In the genomic region with DNA sequence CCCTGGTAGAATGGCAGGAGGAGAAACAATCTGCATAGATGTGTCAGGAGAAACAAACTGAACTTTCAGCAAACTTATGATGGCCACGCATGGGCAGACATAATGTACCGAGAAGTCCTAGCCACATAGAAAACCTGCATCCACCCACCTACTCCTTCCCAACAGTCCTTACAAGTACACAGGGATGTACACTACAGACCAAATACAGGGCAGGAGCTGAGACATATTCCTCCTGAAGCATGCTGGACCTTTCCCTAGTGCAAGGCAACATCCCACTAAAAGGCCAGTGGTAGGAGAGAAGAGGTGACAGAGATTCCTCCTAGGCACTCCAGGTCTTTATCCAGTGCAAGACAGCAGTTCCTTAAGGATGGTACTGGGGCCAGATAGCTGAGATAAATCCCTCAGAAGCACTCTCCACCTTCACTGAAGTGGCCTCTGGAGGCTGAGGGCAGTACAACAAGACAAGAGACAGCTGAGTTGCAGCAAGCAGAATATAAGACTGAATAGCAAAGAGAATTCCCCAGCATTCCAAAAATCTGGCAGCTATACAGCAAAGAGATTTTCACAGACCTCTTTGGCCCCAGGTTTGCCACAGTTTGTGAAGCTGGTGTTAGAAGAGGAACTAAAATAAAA, we compare ENCODE assay signal across 9 cellular contexts. TPM values are rescaled to one million over a fixed set of nuclear protein-coding genes. Genes with fewer than 3 reads are reported as not detected.
DNase-seq lines count a peak whose midpoint lies in the region; TF ChIP-seq lines count a peak whose summit lies in the region.
"Had no signal": no experiment of that assay in that cellular context is flagged by ENCODE, and none has a peak within 500 bp of the region (broad histone marks: within the 10 kb centered on the region; RNA-seq: fewer than 3 reads in every experiment).

No MANE protein-coding gene starts in this region.

- no peak overlapping the region for H3K23ac ChIP-seq in mesendoderm (ENCODE audit: low read length)

- TF ChIP-seq CTCF in GM12865 (IDR thresholded peaks at IDR 0.05; ENCODE audit: insufficient read depth, low read depth, low read length, missing control alignments) (peak; percentile 3), MM.1S (IDR thresholded peaks at IDR 0.05; ENCODE audit: low read length) (peak; percentile 11; the same call in 1 of the 2 replicates)

- no peaks in the 10 kb centered on the region for H3K9me2 ChIP-seq in MM.1S (replicated peaks; ENCODE audit: insufficient read depth, low read length)

- H3K27ac ChIP-seq in MM.1S (ENCODE audit: low read length): no peak overlapping the region
- no peak overlapping the region for H3K27ac ChIP-seq in mesendoderm (ENCODE audit: low read depth, low read length)
- H3K27ac ChIP-seq: thoracic aorta had no signal

- no peak overlapping the region for H4K5ac ChIP-seq in mesendoderm (ENCODE audit: low read length)

- no peak overlapping the region for H2AFZ ChIP-seq in MM.1S (ENCODE audit: low read length)

- no peak overlapping the region for H3K4me3 ChIP-seq in GM12865 (ENCODE audit: low read depth, low read length)
- no peak overlapping the region for H3K4me3 ChIP-seq in MM.1S (ENCODE audit: low read length)
- H3K4me3 ChIP-seq in mesendoderm (ENCODE audit: low read length): no peak overlapping the region
- H3K4me3 ChIP-seq: thoracic aorta had no signal

- no peak overlapping the region for H2AK5ac ChIP-seq in mesendoderm (ENCODE audit: low read length)

- no peak overlapping the region for H4K8ac ChIP-seq in mesendoderm (ENCODE audit: low read depth, low read length)

- no CpG with 5 or more reads among the region's 2 CpGs for WGBS in mesendoderm (ENCODE audit: extremely low coverage, insufficient coverage, low lambda C conversion rate)

- no peak overlapping the region for H2BK5ac ChIP-seq in mesendoderm (ENCODE audit: low read length)

- H3K9me3 ChIP-seq in MM.1S (replicated peaks; ENCODE audit: insufficient read depth, low read length): no peaks in the 10 kb centered on the region

- H3K4me2 ChIP-seq in MM.1S (ENCODE audit: low read depth, low read length) (no peak overlapping the region), mesendoderm (ENCODE audit: low read length) (no peak overlapping the region)

- H3K79me2 ChIP-seq in MM.1S (ENCODE audit: low read length): peaks cover 13% of the 10 kb centered on the region
- H3K79me2 ChIP-seq in mesendoderm (ENCODE audit: control insufficient read depth, insufficient read depth, low read length): peaks cover 2% of the 10 kb centered on the region

- H4K20me1 ChIP-seq in MM.1S (ENCODE audit: insufficient read depth, low read length): no peaks in the 10 kb centered on the region

- no peak overlapping the region for H3K4ac ChIP-seq in mesendoderm (ENCODE audit: low read depth, low read length)

- no peaks in the 10 kb centered on the region for H3F3A ChIP-seq in MM.1S (ENCODE audit: insufficient read depth, low read length)

- no peak overlapping the region for H2BK15ac ChIP-seq in mesendoderm (replicated peaks; ENCODE audit: low read depth)

- H3K18ac ChIP-seq in mesendoderm (ENCODE audit: low read length): no peak overlapping the region

- H3K4me1 ChIP-seq in MM.1S (ENCODE audit: low read length) (no peaks in the 10 kb centered on the region), mesendoderm (ENCODE audit: control insufficient read depth, low read depth, low read length) (peaks cover 3% of the 10 kb centered on the region)

- no peak overlapping the region for H3K9ac ChIP-seq in MM.1S (ENCODE audit: low read length)
- no peak overlapping the region for H3K9ac ChIP-seq in mesendoderm (ENCODE audit: low read length)

- no peaks in the 10 kb centered on the region for H3K36me3 ChIP-seq in MM.1S (replicated peaks; ENCODE audit: insufficient read depth, low read length)
- H3K36me3 ChIP-seq in mesendoderm (ENCODE audit: control insufficient read depth, insufficient read depth, low read length): no peaks in the 10 kb centered on the region

- H3K56ac ChIP-seq in mesendoderm (ENCODE audit: low read length): no peak overlapping the region

- DNase-seq in GM12865 (ENCODE audit: low read depth) (peak; percentile 36), MM.1S (no peak), dedifferentiated amniotic fluid mesenchymal stem cell (ENCODE audit: extremely low spot score) (peak; percentile 29), mesendoderm (peak; percentile 88), NCI-H2171 (lab: John Stamatoyannopoulos, UW) (no peak), GOT3 (lab: John Stamatoyannopoulos, UW) (no peak), LoVo (ENCODE audit: low spot score) (no peak)
- DNase-seq in stimulated activated naive CD4-positive, alpha-beta T cell treated with Interleukin-2 at 50 U/mL for 16 hours (lab: John Stamatoyannopoulos, UW): no peak

- H3K27me3 ChIP-seq in MM.1S (replicated peaks; ENCODE audit: insufficient read depth, low read length) (no peaks in the 10 kb centered on the region), mesendoderm (ENCODE audit: insufficient read depth, low read length, poor library complexity) (no peaks in the 10 kb centered on the region)

- peaks cover 3% of the 10 kb centered on the region for H3K79me1 ChIP-seq in mesendoderm (ENCODE audit: low read length)

- H2BK120ac ChIP-seq in mesendoderm (ENCODE audit: low read depth, low read length): no peak overlapping the region

RNA-seq across cellular contexts. Expression of a gene that starts 18.3 kb away (rescaled TPM):
- 8.9 TPM for polyA plus RNA-seq in mesendoderm (2013, experiment 1 of 2)
- 8.7 TPM for polyA plus RNA-seq in mesendoderm (2013, experiment 2 of 2)

Comparison
In these comparisons a context has a peak if more than half of its experiments do, and no peak if none do; other contexts are left out.
1. DNase-seq: peak in GM12865 (single experiment), dedifferentiated amniotic fluid mesenchymal stem cell (single experiment) and mesendoderm (single experiment); none in MM.1S (single experiment), NCI-H2171 (single experiment), GOT3 (single experiment), stimulated activated naive CD4-positive, alpha-beta T cell treated with Interleukin-2 at 50 U/mL for 16 hours (single experiment) and LoVo (single experiment).